ENCODE assay signal across 12 cellular contexts in genomic region chr13:46804391-46804815, GRCh38. TPM values are rescaled to one million over a fixed set of nuclear protein-coding genes. Genes with fewer than 3 reads are reported as not detected.
DNase-seq lines count a peak whose midpoint lies in the region; ATAC-seq, FAIRE-seq and TF ChIP-seq lines count a peak whose summit lies in the region.
"Had no signal": no experiment of that assay in that cellular context is flagged by ENCODE, and none has a peak within 500 bp of the region (broad histone marks: within the 10 kb centered on the region; RNA-seq: fewer than 3 reads in every experiment).

No MANE protein-coding gene starts in this region.

- H3K9ac ChIP-seq in GM23248 (no peak overlapping the region), skeletal muscle satellite cell (ENCODE audit: low read depth, low read length) (peak overlapping the region; percentile 47)

- peaks cover 19% of the 10 kb centered on the region for H3F3A ChIP-seq in GM23248 (ENCODE audit: insufficient read depth)

- no peaks in the 10 kb centered on the region for H3K36me3 Mint-ChIP-seq in nephron progenitor cell (ENCODE audit: low read depth)
- H3K36me3 Mint-ChIP-seq: immature natural killer cell had no signal

- H3K9me3 ChIP-seq in GM23248 (ENCODE audit: low read depth): no peaks in the 10 kb centered on the region
- no peaks in the 10 kb centered on the region for H3K9me3 ChIP-seq in skeletal muscle satellite cell (replicated peaks; ENCODE audit: low read length)
- no peaks in the 10 kb centered on the region for H3K9me3 ChIP-seq in BE2C
- H3K9me3 ChIP-seq in pancreas: no peaks in the 10 kb centered on the region
- H3K9me3 ChIP-seq: tibial artery had no signal

- no peaks in the 10 kb centered on the region for H3K27me3 ChIP-seq in GM23248 (replicated peaks; ENCODE audit: insufficient read depth)
- H3K27me3 ChIP-seq in skeletal muscle satellite cell (ENCODE audit: control insufficient read depth, insufficient read depth, low read length): no peaks in the 10 kb centered on the region
- H3K27me3 ChIP-seq in BE2C: no peaks in the 10 kb centered on the region
- H3K27me3 ChIP-seq in pancreas: peaks cover 0 to 3% (median 0%) of the 10 kb centered on the region in 4 donors
- H3K27me3 ChIP-seq: tibial artery had no signal

- 31 to 35% methylated on average over 3 of the region's 3 CpGs for WGBS in GM23248 (ENCODE audit: low coverage in 1 of 2, low lambda C conversion rate in 2 of 2, missing lambda C conversion rate in 2 of 2), 2 experiments
- 81 to 88% methylated on average over 3 of the region's 3 CpGs for WGBS in pancreas, 2 donors

- no peak overlapping the region for H3K4me3 ChIP-seq in GM23248
- H3K4me3 ChIP-seq in epithelial cell of proximal tubule (ENCODE audit: low read depth, low read length): no peak overlapping the region
- H3K4me3 ChIP-seq in skeletal muscle satellite cell (ENCODE audit: low read length): no peak overlapping the region
- H3K4me3 ChIP-seq in BE2C (ENCODE audit: low read depth, low read length): no peak overlapping the region
- H3K4me3 ChIP-seq in pancreas: no peak overlapping the region
- H3K4me3 ChIP-seq: tibial artery had no signal

- H3K27ac ChIP-seq in GM23248 (peak overlapping the region; percentile 63), pancreas (no peak overlapping the region)
- H3K27ac ChIP-seq: tibial artery had no signal

- H3K27me3 Mint-ChIP-seq in nephron progenitor cell (ENCODE audit: low read depth, poor library complexity): no peaks in the 10 kb centered on the region

- H3K79me2 ChIP-seq in GM23248 (ENCODE audit: insufficient read depth): no peaks in the 10 kb centered on the region

- DNase-seq in GM23248 (peak; percentile 94), RKO (ENCODE audit: low spot score) (peak; percentile 93), epithelial cell of proximal tubule (ENCODE audit: low read depth) (peak; percentile 89), nephron progenitor cell (no peak), NCI-H524 treated with DMSO at 0.1 percent for 48 hours (lab: John Stamatoyannopoulos, UW) (no peak), BE2C (no peak), pancreas (no peak)
- DNase-seq: immature natural killer cell, NCI-H2171, tibial artery had no signal

- H3K4me1 Mint-ChIP-seq in nephron progenitor cell: no peaks in the 10 kb centered on the region
- H3K4me1 Mint-ChIP-seq: immature natural killer cell had no signal

- H3K4me1 ChIP-seq in GM23248 (ENCODE audit: insufficient read depth) (peaks cover 20% of the 10 kb centered on the region), skeletal muscle satellite cell (ENCODE audit: control insufficient read depth, insufficient read depth, low read length) (peaks cover 34% of the 10 kb centered on the region), BE2C (no peaks in the 10 kb centered on the region), pancreas (no peaks in the 10 kb centered on the region)

- TF ChIP-seq CTCF in epithelial cell of proximal tubule (conservative IDR thresholded peaks at IDR 0.05; ENCODE audit: low read depth, low read length): peak; percentile 6
- no peak for TF ChIP-seq CTCF in nephron progenitor cell (IDR thresholded peaks at IDR 0.05)
- no peak for TF ChIP-seq CTCF in BE2C (IDR thresholded peaks at IDR 0.05; ENCODE audit: low read depth, low read length)
- no peak for TF ChIP-seq CTCF in pancreas (IDR thresholded peaks at IDR 0.05)

- H3K4me2 ChIP-seq in GM23248 (ENCODE audit: unreplicated experiment) (no peak overlapping the region), skeletal muscle satellite cell (ENCODE audit: low read length) (no peak overlapping the region)

- no peak overlapping the region for H3K27ac Mint-ChIP-seq in nephron progenitor cell
- H3K27ac Mint-ChIP-seq: immature natural killer cell had no signal

- H2AFZ ChIP-seq in GM23248: no peak overlapping the region

- H3K36me3 ChIP-seq in GM23248 (ENCODE audit: low read depth) (no peaks in the 10 kb centered on the region), skeletal muscle satellite cell (ENCODE audit: insufficient read depth, low read length) (no peaks in the 10 kb centered on the region), BE2C (no peaks in the 10 kb centered on the region), pancreas (no peaks in the 10 kb centered on the region)
- H3K36me3 ChIP-seq: tibial artery had no signal

- intact Hi-C loops in pancreas (cut with DNase I): no loop called here

- ATAC-seq in pancreas: no peak
- ATAC-seq: Right ventricle myocardium inferior had no signal

- H4K20me1 ChIP-seq in GM23248 (ENCODE audit: insufficient read depth): no peaks in the 10 kb centered on the region

- FAIRE-seq in pancreas (lab: Jason Lieb, UNC): no peak

- H3K9me2 ChIP-seq in GM23248 (ENCODE audit: insufficient read depth): no peaks in the 10 kb centered on the region

- H3K4me3 Mint-ChIP-seq in nephron progenitor cell: no peak overlapping the region
- H3K4me3 Mint-ChIP-seq: immature natural killer cell had no signal

- no peaks in the 10 kb centered on the region for H3K9me3 Mint-ChIP-seq in nephron progenitor cell
- H3K9me3 Mint-ChIP-seq: immature natural killer cell had no signal

- in situ Hi-C loops in GM23248 (cut with MboI): no loop called here

RNA-seq across cellular contexts. Expression of gene ESD, which starts 7.4 kb away (rescaled TPM):
- 97.9 and 111 TPM in 2 replicates for total RNA-seq in GM23248 (2014; rRNA removed; shearing (Covaris generic))
- polyA plus RNA-seq in GM23248 (2016; fragmentation: Nextera tagmentation; extraction: Ambion mirVana) (191 and 194 TPM in 2 replicates), pancreas (10 to 100 TPM; 24.4 to 58.9 TPM)
- total RNA-seq in epithelial cell of proximal tubule (163 TPM in 2 replicates), pancreas (10 to 100 TPM; 19.2 to 40.4 (median 31.0) TPM)
- 139 and 150 TPM in 2 replicates for total RNA-seq in skeletal muscle satellite cell (2012; rRNA removed)
- polyA plus RNA-seq in BE2C (2012; ENCODE audit: insufficient read depth, insufficient read length, low read depth): 101 TPM

Comparison
In these comparisons a context has a peak if more than half of its experiments do, and no peak if none do; other contexts are left out.
1. DNase-seq: peak in GM23248 (single experiment), RKO (single experiment) and epithelial cell of proximal tubule (single experiment); none in nephron progenitor cell (single experiment), NCI-H524 treated with DMSO at 0.1 percent for 48 hours (single experiment), BE2C (single experiment) and pancreas (0 of 6).